Comparison of ENCODE assay signal across 9 cellular contexts in genomic region chr10:11551915-11552602, GRCh38. TPM values are rescaled to one million over a fixed set of nuclear protein-coding genes. Genes with fewer than 3 reads are reported as not detected.
DNase-seq lines count a peak whose midpoint lies in the region; ATAC-seq, FAIRE-seq and TF ChIP-seq lines count a peak whose summit lies in the region.
"Had no signal": no experiment of that assay in that cellular context is flagged by ENCODE, and none has a peak within 500 bp of the region (broad histone marks: within the 10 kb centered on the region; RNA-seq: fewer than 3 reads in every experiment).

No MANE protein-coding gene starts in this region.

- H2AFZ ChIP-seq in GM12878 (ENCODE audit: control insufficient read depth, low read depth, low read length) = no peak overlapping the region

- in situ Hi-C loops in GM12878 (cut with MboI) = no loop called here

- H3K4me3 Mint-ChIP-seq in glutamatergic neuron (ENCODE audit: unreplicated experiment) = no peak overlapping the region

- 51% methylated on average over 4 of the region's 4 CpGs for WGBS in GM12878 (ENCODE audit: insufficient coverage, insufficient replicate concordance, low lambda C conversion rate, missing lambda C conversion rate)
- no CpG with 5 or more reads among the region's 4 CpGs for WGBS in mesodermal cell (ENCODE audit: insufficient coverage in 2 of 2), 2 experiments

- H3K9ac ChIP-seq in HUES6 (ENCODE audit: low read length) (no peak overlapping the region), GM12878 (ENCODE audit: control insufficient read depth, insufficient read depth, low read length) (no peak overlapping the region)

- CTCF ChIA-PET in GM12878 (lab: Yijun Ruan, JAX) = interaction anchor here (1.1 to 2.3 kb wide), 2 partner anchors 42 to 56 kb away, joined by 4 to 10 read pairs; no protein-coding TSS in a partner anchor

- ATAC-seq in GM12878 (peak; percentile 44), HG02840 (IDR thresholded peaks at IDR 0.05; ENCODE audit: low FRiP score, unreplicated experiment) (no peak)
- ATAC-seq: gastrocnemius medialis had no signal

- no peak for TF ChIP-seq EP300 in GM12878 (IDR thresholded peaks at IDR 0.05; ENCODE audit: borderline replicate concordance in 1 of 2, control insufficient read depth in 1 of 2, low read depth in 2 of 2, low read length in 2 of 2)

- FAIRE-seq in GM12878 (lab: Jason Lieb, UNC) = peak; percentile 7

- H3K27ac Mint-ChIP-seq in glutamatergic neuron (ENCODE audit: unreplicated experiment) = no peak overlapping the region

- RAD21 ChIA-PET in GM12878 (lab: Charles Lee; ENCODE audit: unreplicated experiment) = interaction anchor here (1.4 to 2.4 kb wide), 3 partner anchors 10 to 56 kb away, joined by 7 to 10 read pairs (median 9); no protein-coding TSS in a partner anchor

- H3K4me3 ChIP-seq in HUES6 (ENCODE audit: low read depth, low read length) = no peak overlapping the region
- no peak overlapping the region for H3K4me3 ChIP-seq in GM12878
- no peak overlapping the region for H3K4me3 ChIP-seq in mesodermal cell (ENCODE audit: extremely low read depth, insufficient read depth, low read length, poor library complexity, severe bottlenecking)
- H3K4me3 ChIP-seq: gastrocnemius medialis had no signal

- no peaks in the 10 kb centered on the region for H4K20me1 ChIP-seq in GM12878 (ENCODE audit: control insufficient read depth, insufficient read depth)

- H3K36me3 ChIP-seq in HUES6 (ENCODE audit: control insufficient read depth, insufficient read depth, low read length) (no peaks in the 10 kb centered on the region), GM12878 (ENCODE audit: control insufficient read depth in 2 of 2, insufficient read depth in 2 of 2, low read length in 1 of 2) (0 out of 4 replicates have a peak, but pooled peaks cover 0 to 2% of the 10 kb centered on the region in 2 experiments), mesodermal cell (ENCODE audit: control insufficient read depth, insufficient read depth, low read length) (no peaks in the 10 kb centered on the region)
- H3K36me3 ChIP-seq: gastrocnemius medialis had no signal

- peaks cover 4% of the 10 kb centered on the region for H3K27me3 Mint-ChIP-seq in glutamatergic neuron (ENCODE audit: unreplicated experiment)

- POLR2A ChIA-PET in GM12878 (lab: Charles Lee) = no interaction called here

- H3K27me3 ChIP-seq in HUES6 (ENCODE audit: control insufficient read depth, insufficient read depth, low read length) (no peaks in the 10 kb centered on the region), GM12878 (replicated peaks in 1 of 2; ENCODE audit: control insufficient read depth in 2 of 2, insufficient read depth in 2 of 2, low read length in 1 of 2) (no peaks in the 10 kb centered on the region)
- H3K27me3 ChIP-seq: gastrocnemius medialis had no signal

- intact Hi-C loops in GM12878 (cut with micrococcal nuclease; ENCODE audit: unreplicated experiment) = no loop called here

- peaks cover 8% of the 10 kb centered on the region; the same call in 1 of the 2 replicates for H3K4me1 ChIP-seq in HUES6 (ENCODE audit: control insufficient read depth, insufficient read depth, low read length)
- peaks cover 58% of the 10 kb centered on the region for H3K4me1 ChIP-seq in GM12878 (ENCODE audit: control insufficient read depth, insufficient read depth, low read length)
- H3K4me1 ChIP-seq in mesodermal cell (ENCODE audit: control insufficient read depth, insufficient read depth, low read length, poor library complexity, severe bottlenecking) = peaks cover 18% of the 10 kb centered on the region
- H3K4me1 ChIP-seq: gastrocnemius medialis had no signal

- TF ChIP-seq POLR2A in GM12878 (IDR thresholded peaks at IDR 0.05; ENCODE audit: low read depth, low read length) = no peak

- TF ChIP-seq RAD21 in GM12878 (IDR thresholded peaks at IDR 0.05; ENCODE audit: insufficient read depth, low read depth, low read length) = no peak

- DNase-seq in DMS53 (lab: John Stamatoyannopoulos, UW) = peak; percentile 81
- DNase-seq in GM12878 (ENCODE audit: low read depth, low spot score) = no peak
- no peak for DNase-seq in NCI-H187 (lab: John Stamatoyannopoulos, UW)
- DNase-seq in glutamatergic neuron = no peak
- no peak for DNase-seq in activated gamma-delta T cell treated with Interleukin-2 at 50 U/mL for 16 hours
- DNase-seq: gastrocnemius medialis had no signal

- H3K9me3 ChIP-seq in HUES6 (ENCODE audit: control insufficient read depth, insufficient read depth, low read depth, low read length) (peaks cover 6% of the 10 kb centered on the region; the same call in 1 of the 2 replicates), GM12878 (replicated peaks; ENCODE audit: control insufficient read depth, insufficient read depth, low read length) (peaks cover under 1% of the 10 kb centered on the region; the same call in 2 of the 3 replicates), mesodermal cell (ENCODE audit: control insufficient read depth, low read length) (peaks cover 3% of the 10 kb centered on the region)
- H3K9me3 ChIP-seq: gastrocnemius medialis had no signal

- peaks cover 80% of the 10 kb centered on the region for H3K79me2 ChIP-seq in GM12878 (ENCODE audit: control insufficient read depth, insufficient read depth, low read length)

- no peaks in the 10 kb centered on the region for H3K9me3 Mint-ChIP-seq in glutamatergic neuron (ENCODE audit: unreplicated experiment)

- peaks cover 3% of the 10 kb centered on the region for H3K36me3 Mint-ChIP-seq in glutamatergic neuron (ENCODE audit: unreplicated experiment)

- TF ChIP-seq CTCF in GM12878 (IDR thresholded peaks at IDR 0.05 in 2 of 3, conservative IDR thresholded peaks at IDR 0.05 in 1 of 3; ENCODE audit: control insufficient read depth in 2 of 3, extremely low read depth in 1 of 3, insufficient read depth in 1 of 3, low read depth in 3 of 3, low read length in 3 of 3) (no peak), glutamatergic neuron (IDR thresholded peaks at IDR 0.05; ENCODE audit: partially characterized antibody, unreplicated experiment) (no peak)

- 0 out of 2 replicates have a peak overlapping the region, but pooled peaks have one; percentile 56 for H3K27ac ChIP-seq in HUES6 (ENCODE audit: low read depth, low read length)
- H3K27ac ChIP-seq in GM12878 (ENCODE audit: control insufficient read depth, insufficient read depth) = peak overlapping the region; percentile 45; the same call in 1 of the 2 replicates
- peak overlapping the region; percentile 68 for H3K27ac ChIP-seq in mesodermal cell (ENCODE audit: low read depth, low read length, severe bottlenecking)
- H3K27ac ChIP-seq: gastrocnemius medialis had no signal

- SMC1A ChIA-PET in GM12878 (lab: Charles Lee; ENCODE audit: uncharacterized antibody, unreplicated experiment) = interaction anchor here (0.9 to 2.5 kb wide), 10 partner anchors 9 to 72 kb away, joined by 3 to 11 read pairs (median 5); no protein-coding TSS in a partner anchor

- no peaks in the 10 kb centered on the region for H3K4me1 Mint-ChIP-seq in glutamatergic neuron (ENCODE audit: low read depth, unreplicated experiment)

- BruUV-seq in GM12878 (replicated peaks; lab: Mats Ljungman, UMichigan) = no TSS peak

- H3K4me2 ChIP-seq in GM12878 (ENCODE audit: control insufficient read depth, insufficient read depth) = peak overlapping the region; percentile 67

TF ChIP-seq in GM12878, 131 proteins besides CTCF, POLR2A, EP300 and RAD21:
- TF ChIP-seq RUNX3 (IDR thresholded peaks at IDR 0.05; ENCODE audit: low read length) (no peak), POLR2AphosphoS5 (IDR thresholded peaks at IDR 0.05; ENCODE audit: low read length) (no peak), ETV6 (conservative IDR thresholded peaks at IDR 0.05 in 1 of 2, IDR thresholded peaks at IDR 0.05 in 1 of 2; ENCODE audit: borderline replicate concordance in 1 of 2, low read depth in 1 of 2) (no peak), CBFB (IDR thresholded peaks at IDR 0.05; ENCODE audit: low read depth) (no peak), YY1 (IDR thresholded peaks at IDR 0.05; ENCODE audit: low read depth, low read length) (peak; percentile 29; the same call in 1 of the 2 replicates), JUNB (IDR thresholded peaks at IDR 0.05) (peak; percentile 55; the same call in 1 of the 2 replicates)
- TF ChIP-seq, protein P1, sequence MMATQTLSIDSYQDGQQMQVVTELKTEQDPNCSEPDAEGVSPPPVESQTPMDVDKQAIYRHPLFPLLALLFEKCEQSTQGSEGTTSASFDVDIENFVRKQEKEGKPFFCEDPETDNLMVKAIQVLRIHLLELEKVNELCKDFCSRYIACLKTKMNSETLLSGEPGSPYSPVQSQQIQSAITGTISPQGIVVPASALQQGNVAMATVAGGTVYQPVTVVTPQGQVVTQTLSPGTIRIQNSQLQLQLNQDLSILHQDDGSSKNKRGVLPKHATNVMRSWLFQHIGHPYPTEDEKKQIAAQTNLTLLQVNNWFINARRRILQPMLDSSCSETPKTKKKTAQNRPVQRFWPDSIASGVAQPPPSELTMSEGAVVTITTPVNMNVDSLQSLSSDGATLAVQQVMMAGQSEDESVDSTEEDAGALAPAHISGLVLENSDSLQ (IDR thresholded peaks at IDR 0.05) = peak; percentile 21; the same call in 1 of the 2 replicates

RNA-seq across cellular contexts. Expression of gene USP6NL, which starts 59.4 kb away (rescaled TPM):
- total RNA-seq in GM12878 (2013; cell fraction: nucleolus; rRNA removed) = 37.0 and 39.1 TPM in 2 replicates
- 25.8 and 32.1 TPM in 2 replicates for total RNA-seq in GM12878 (2014; rRNA removed)
- total RNA-seq in GM12878 (2014; rRNA removed; fragmentation: Illumina TruSeq; extraction: Trizol) = 21.7 and 22.2 TPM in 2 replicates
- 25.0 and 27.7 TPM in 2 replicates for total RNA-seq in GM12878 (2021)
- polyA plus RNA-seq in GM12878 (2011; ENCODE audit: low read depth) = 10.1 TPM
- 12.1 and 13.3 TPM in 2 replicates for polyA plus RNA-seq in GM12878 (2011; rRNA removed)
- polyA plus RNA-seq in GM12878 (2011; cell fraction: cytosol; rRNA removed) = 8.0 and 9.9 TPM in 2 replicates
- 9.6 and 12.0 TPM in 2 replicates for polyA plus RNA-seq in GM12878 (2011; cell fraction: nucleus; rRNA removed)
- 14.8 and 19.1 TPM in 2 replicates for polyA plus RNA-seq in GM12878 (2012)
- polyA plus RNA-seq in GM12878 (2014; fragmentation: Illumina TruSeq; extraction: Trizol) = 22.5 and 24.0 TPM in 2 replicates
- 1 to 10 TPM; 4.0 to 6.5 TPM for polyA plus RNA-seq in GM12878 (2014; fragmentation: Nextera tagmentation; extraction: Ambion mirVana)
- polyA plus RNA-seq in GM12878 (2014; rRNA removed) = 19.2 and 21.5 TPM in 2 replicates
- polyA plus RNA-seq in GM12878 (2016; fragmentation: Nextera tagmentation; extraction: Ambion mirVana) = 10 to 100 TPM; 12.5 to 14.9 TPM
- 12.3 and 14.9 TPM in 2 replicates for polyA minus RNA-seq in GM12878 (2011; rRNA and poly(A)+ RNA removed)
- polyA minus RNA-seq in GM12878 (2011; cell fraction: cytosol; rRNA and poly(A)+ RNA removed) = 4.0 and 5.9 TPM in 2 replicates
- 11.1 and 21.9 TPM in 2 replicates for polyA minus RNA-seq in GM12878 (2011; cell fraction: nucleus; rRNA and poly(A)+ RNA removed)
- 25.4 TPM for polyA plus RNA-seq in mesodermal cell (2013, experiment 1 of 2)
- 25.8 TPM for polyA plus RNA-seq in mesodermal cell (2013, experiment 2 of 2)
- 13.3 TPM for total RNA-seq in glutamatergic neuron (ENCODE audit: unreplicated experiment)
